Comparison of ENCODE assay signal across 8 cellular contexts in genomic region chr7:143901710-143902587, GRCh38. TPM values are rescaled to one million over a fixed set of nuclear protein-coding genes. Genes with fewer than 3 reads are reported as not detected.
A peak's percentile ranks its signal among the peaks of the same experiment; 100 is the strongest.
DNase-seq lines count a peak whose midpoint lies in the region; ATAC-seq, FAIRE-seq and TF ChIP-seq lines count a peak whose summit lies in the region.

Gene TCAF1, minus strand, starts transcription at chr7:143902176. Its CDS starts 25,568 bp downstream, at chr7:143876608.

- DNase-seq in Calu3 (peak; percentile 93), HTR-8/SVneo (ENCODE audit: insufficient read length, low spot score) (peak; percentile 88), NT2/D1 (ENCODE audit: low read depth, low spot score) (peak; percentile 95), mesothelial cell of epicardium (ENCODE audit: low spot score in 2 of 2, unreplicated experiment in 2 of 2) (peak; percentile 90 to 92)
- DNase-seq in activated CD8-positive, alpha-beta memory T cell treated with anti-CD3 and anti-CD28 coated beads, Interleukin-2, amount 50 U/mL, for 24 hours (ENCODE audit: extremely low read depth): peak; percentile 77
- DNase-seq in stimulated activated CD8-positive, alpha-beta memory T cell treated with anti-CD3 and anti-CD28 coated beads, Interleukin-15, amount 100 ng/mL, for 48 hours (ENCODE audit: low read depth in 2 of 2): peak; percentile 84 to 86

- H3K9me3 Mint-ChIP-seq in Calu3 (ENCODE audit: low read depth, unreplicated experiment) (no peaks in the 10 kb centered on the region), mesothelial cell of epicardium (no peaks in the 10 kb centered on the region)

- CTCF ChIA-PET in Calu3 (lab: Charles Lee): interaction anchor here (0.6 to 3.1 kb wide), 10 partner anchors 10 to 276 kb away, joined by 3 to 32 read pairs (median 4); no protein-coding TSS in a partner anchor

- H3K27me3 ChIP-seq in NT2/D1 (ENCODE audit: insufficient read depth, insufficient read length): no peaks in the 10 kb centered on the region

- no peaks in the 10 kb centered on the region for H3K9me3 ChIP-seq in NT2/D1 (ENCODE audit: insufficient read depth, low read length)

- FAIRE-seq in HTR-8/SVneo (lab: Jason Lieb, UNC): no peak

- H3K4me1 Mint-ChIP-seq in Calu3 (ENCODE audit: low read depth, unreplicated experiment): peaks cover 33% of the 10 kb centered on the region
- peaks cover 49% of the 10 kb centered on the region for H3K4me1 Mint-ChIP-seq in mesothelial cell of epicardium

- H3K9ac ChIP-seq in NT2/D1 (ENCODE audit: insufficient read length, low read depth): peak within 1 kb of the TSS; percentile 87

- peak; percentile 91 for ATAC-seq in GM21367 (IDR thresholded peaks at IDR 0.05; ENCODE audit: unreplicated experiment)

- intact Hi-C loops in Calu3 (cut with micrococcal nuclease; ENCODE audit: unreplicated experiment): loop anchor here (2.0 to 5.0 kb wide), 3 partner anchors 70 to 225 kb away; no protein-coding TSS in a partner anchor

- in situ Hi-C loops in endometrial microvascular endothelial cells (cut with HindIII; ENCODE audit: inconsistent ontology term, low pct_unique_long_range_greater_than_20kb, low sequenced_read_pairs): no loop called here

- H3K4me3 Mint-ChIP-seq in Calu3 (ENCODE audit: low read depth, unreplicated experiment): peak within 1 kb of the TSS; percentile 88
- H3K4me3 Mint-ChIP-seq in mesothelial cell of epicardium: peak within 1 kb of the TSS; percentile 97

- no TSS peak for BruUV-seq in Calu3 (replicated peaks; lab: Mats Ljungman, UMichigan)

- peaks cover 5% of the 10 kb centered on the region for H3K36me3 ChIP-seq in NT2/D1 (ENCODE audit: insufficient read depth, insufficient read length, low read length)

- H3K27ac Mint-ChIP-seq in Calu3 (ENCODE audit: unreplicated experiment) (peak within 1 kb of the TSS; percentile 83), mesothelial cell of epicardium (peak within 1 kb of the TSS; percentile 99)

- H3K27me3 Mint-ChIP-seq in Calu3 (ENCODE audit: unreplicated experiment) (no peaks in the 10 kb centered on the region), mesothelial cell of epicardium (ENCODE audit: low read depth) (no peaks in the 10 kb centered on the region)

- H3K4me3 ChIP-seq in NT2/D1 (ENCODE audit: insufficient read length, low read depth): peak within 1 kb of the TSS; percentile 67

- H3K36me3 Mint-ChIP-seq in Calu3 (ENCODE audit: insufficient read depth, unreplicated experiment): peaks cover 15% of the 10 kb centered on the region
- no peaks in the 10 kb centered on the region for H3K36me3 Mint-ChIP-seq in mesothelial cell of epicardium

- TF ChIP-seq CTCF in Calu3 (IDR thresholded peaks at IDR 0.05; ENCODE audit: unreplicated experiment) (peak; percentile 28), mesothelial cell of epicardium (IDR thresholded peaks at IDR 0.05; ENCODE audit: unreplicated experiment) (no peak)

- H3K4me1 ChIP-seq in NT2/D1 (ENCODE audit: insufficient read depth, insufficient read length): no peaks in the 10 kb centered on the region

RNA-seq across cellular contexts. Expression of gene TCAF1, which starts in this region (rescaled TPM):
- total RNA-seq in Calu3 (2022) (26.7 and 27.1 TPM in 2 replicates), endometrial microvascular endothelial cells (ENCODE audit: inconsistent ontology term) (54.2 TPM), mesothelial cell of epicardium (101 to 105 TPM (median 103 TPM) in 3 replicates)

Comparison
In these comparisons a context has a peak if more than half of its experiments do, and no peak if none do; other contexts are left out.
1. Peak in every context shown above with its lines: DNase-seq, ATAC-seq and H3K4me3 ChIP-seq.